ENCODE assay signal across 25 cellular contexts in genomic region chr20:57939499-57939898, GRCh38.
"Had no signal": no experiment of that assay in that cellular context is flagged by ENCODE, and none has a peak within 500 bp of the region (broad histone marks: within the 10 kb centered on the region; RNA-seq: fewer than 3 reads in every experiment).

No MANE protein-coding gene starts in this region.

- H3K4me3 Mint-ChIP-seq: activated CD4-positive, alpha-beta memory T cell treated with anti-CD3 and anti-CD28 coated beads for 36 hours; activated CD4-positive, alpha-beta T cell treated with anti-CD3 and anti-CD28 coated beads, Interleukin-2, amount 10 ng/mL, durations not matched to agents 24 days and 14 days; endodermal cell; neural crest cell; T-helper 17 cell had no signal

- H3K4me1 Mint-ChIP-seq: activated CD4-positive, alpha-beta T cell treated with anti-CD3 and anti-CD28 coated beads, Interleukin-2, amount 10 ng/mL, durations not matched to agents 24 days and 14 days; neural crest cell had no signal

- H3K4me1 ChIP-seq: gastroesophageal sphincter had no signal

- ATAC-seq: gastroesophageal sphincter, left cardiac atrium, left ventricle myocardium superior, right cardiac atrium, T-helper 17 cell had no signal

- H3K27ac Mint-ChIP-seq: activated CD4-positive, alpha-beta memory T cell treated with anti-CD3 and anti-CD28 coated beads for 36 hours; activated CD4-positive, alpha-beta T cell treated with anti-CD3 and anti-CD28 coated beads, Interleukin-2, amount 10 ng/mL, durations not matched to agents 24 days and 14 days; endodermal cell; T-helper 17 cell had no signal

- H3K27ac ChIP-seq: brain microvascular endothelial cell, gastroesophageal sphincter, hepatocyte, spleen, suprapubic skin, tibial artery had no signal

- DNase-seq: activated CD4-positive, alpha-beta memory T cell treated with anti-CD3 and anti-CD28 coated beads for 36 hours; activated CD4-positive, alpha-beta T cell treated with anti-CD3 and anti-CD28 coated beads, Interleukin-2, amount 10 ng/mL, durations not matched to agents 24 days and 14 days; activated CD4-positive, CD25-positive, alpha-beta regulatory T cell treated with anti-CD3 and anti-CD28 coated beads, Interleukin-2, amount 50 U/mL, for 72 hours; activated CD8-positive, alpha-beta memory T cell treated with anti-CD3 and anti-CD28 coated beads, Interleukin-2, amount 50 U/mL, for 4 hours; activated gamma-delta T cell treated with Interleukin-2 at 50 U/mL for 16 hours; activated naive CD4-positive, alpha-beta T cell treated with anti-CD3 and anti-CD28 coated beads, Interleukin-2, amount 50 U/mL, for 16 hours; activated T-cell treated with anti-CD3 and anti-CD28 coated beads, Interleukin-2, amount 50 U/mL, for 1 hour; amniotic stem cell; brain microvascular endothelial cell; central memory CD4-positive, alpha-beta T cell; endodermal cell; islet precursor cell; left cardiac atrium; left ventricle myocardium superior; right cardiac atrium; spleen; stimulated activated naive CD4-positive, alpha-beta T cell; T-helper 17 cell; T1000; tibial artery had no signal

- H3K9me3 Mint-ChIP-seq: activated CD4-positive, alpha-beta memory T cell treated with anti-CD3 and anti-CD28 coated beads for 36 hours; activated CD4-positive, alpha-beta T cell treated with anti-CD3 and anti-CD28 coated beads, Interleukin-2, amount 10 ng/mL, durations not matched to agents 24 days and 14 days; endodermal cell had no signal

- H3K9me3 ChIP-seq: suprapubic skin, tibial artery had no signal

- H3K27me3 Mint-ChIP-seq: activated CD4-positive, alpha-beta memory T cell treated with anti-CD3 and anti-CD28 coated beads for 36 hours; activated CD4-positive, alpha-beta T cell treated with anti-CD3 and anti-CD28 coated beads, Interleukin-2, amount 10 ng/mL, durations not matched to agents 24 days and 14 days had no signal

- H3K36me3 Mint-ChIP-seq: activated CD4-positive, alpha-beta memory T cell treated with anti-CD3 and anti-CD28 coated beads for 36 hours had no signal

- H3K36me3 ChIP-seq: brain microvascular endothelial cell, gastroesophageal sphincter, spleen, suprapubic skin, tibial artery had no signal

- H3K4me3 ChIP-seq: gastroesophageal sphincter, hepatocyte, spleen, suprapubic skin, tibial artery had no signal

- H3K27me3 ChIP-seq: brain microvascular endothelial cell, gastroesophageal sphincter, hepatocyte, suprapubic skin, tibial artery had no signal

- FAIRE-seq: astrocyte had no signal
